In genomic region chr10:126198681-126199080, GRCh38 we compare ENCODE assay signal across 16 cellular contexts.
A peak's percentile ranks its signal among the peaks of the same experiment; 100 is the strongest.
DNase-seq lines count a peak whose midpoint lies in the region; ATAC-seq and TF ChIP-seq lines count a peak whose summit lies in the region.
"Had no signal": no experiment of that assay in that cellular context is flagged by ENCODE, and none has a peak within 500 bp of the region (broad histone marks: within the 10 kb centered on the region; RNA-seq: fewer than 3 reads in every experiment).

No MANE protein-coding gene starts in this region.

- no peak for TF ChIP-seq CTCF in HCT116 (IDR thresholded peaks at IDR 0.05 in 2 of 3, conservative IDR thresholded peaks at IDR 0.05 in 1 of 3; ENCODE audit: borderline replicate concordance in 1 of 3, insufficient read depth in 1 of 3, low read depth in 2 of 3, low read length in 2 of 3)
- no peak for TF ChIP-seq CTCF in fibroblast of the aortic adventitia (IDR thresholded peaks at IDR 0.05; ENCODE audit: insufficient read depth, low read length)
- no peak for TF ChIP-seq CTCF in transverse colon (IDR thresholded peaks at IDR 0.05)

- RAD21 ChIA-PET in HCT116 (lab: Charles Lee; ENCODE audit: low non-redundant PET in 1 of 2, low total read pairs in 2 of 2, uncharacterized antibody in 2 of 2, unreplicated experiment in 2 of 2), result no interaction called here

- POLR2A ChIA-PET in HCT116 (lab: Charles Lee), result no interaction called here

- peak overlapping the region; percentile 49 for H2AFZ ChIP-seq in HCT116 (ENCODE audit: low read depth, low read length, poor library complexity, severe bottlenecking)
- H2AFZ ChIP-seq: GM23338 had no signal

- DNase-seq in HCT116 (ENCODE audit: low read depth, low spot score) (no peak), fibroblast of the aortic adventitia (ENCODE audit: low read depth) (peak; percentile 61), transverse colon (no peak), Right ventricle myocardium inferior (ENCODE audit: missing footprints) (no peak), SKM-1 (lab: John Stamatoyannopoulos, UW; ENCODE audit: unreplicated experiment) (no peak)
- DNase-seq: CD4-positive, alpha-beta memory T cell; DMS79 treated with DMSO at 0.1 percent for 48 hours; GDM1; Kasumi-1; NCI-H1417 treated with DMSO at 0.1 percent for 48 hours; NCI-H1930; NCI-H446; T-helper 1 cell had no signal

- H3K27me3 ChIP-seq in HCT116 (ENCODE audit: insufficient read depth, low read length), result no peaks in the 10 kb centered on the region
- H3K27me3 ChIP-seq in transverse colon, result no peaks in the 10 kb centered on the region

- peak overlapping the region; percentile 39 for H3K4me2 ChIP-seq in HCT116 (ENCODE audit: low read length)
- H3K4me2 ChIP-seq: GM23338 had no signal

- H3K9me2 ChIP-seq in HCT116 (ENCODE audit: insufficient read depth), result no peaks in the 10 kb centered on the region; the same call in 1 of the 2 replicates

- CTCF ChIA-PET in HCT116 (lab: Charles Lee), result no interaction called here

- no peak overlapping the region for H3K9ac ChIP-seq in HCT116 (ENCODE audit: low read length)

- no peaks in the 10 kb centered on the region for H3K9me3 ChIP-seq in HCT116 (ENCODE audit: control insufficient read depth in 1 of 2, insufficient read depth in 1 of 2, low read depth in 1 of 2, low read length in 2 of 2)
- H3K9me3 ChIP-seq in transverse colon, result no peaks in the 10 kb centered on the region

- no peak overlapping the region for H3K27ac ChIP-seq in HCT116 (ENCODE audit: low read depth, low read length)
- no peak overlapping the region for H3K27ac ChIP-seq in transverse colon

- H3K4me3 ChIP-seq in HCT116 (replicated peaks in 1 of 2; ENCODE audit: low read depth in 1 of 2, low read length in 2 of 2) (no peak overlapping the region), fibroblast of the aortic adventitia (ENCODE audit: low read depth, low read length) (no peak overlapping the region), transverse colon (no peak overlapping the region)
- H3K4me3 ChIP-seq: GM23338 had no signal

- H3K79me2 ChIP-seq in HCT116 (ENCODE audit: insufficient read depth, low read length), result no peaks in the 10 kb centered on the region

- no peak for TF ChIP-seq RAD21 in HCT116 (IDR thresholded peaks at IDR 0.05; ENCODE audit: low read depth)

- no peaks in the 10 kb centered on the region for H4K20me1 ChIP-seq in HCT116 (ENCODE audit: insufficient read depth)

- peaks cover 0 to 11% of the 10 kb centered on the region in 2 experiments; a peak in 2 of 4 replicates for H3K4me1 ChIP-seq in HCT116 (ENCODE audit: control insufficient read depth in 1 of 2, insufficient read depth in 2 of 2, low read length in 2 of 2)
- no peaks in the 10 kb centered on the region for H3K4me1 ChIP-seq in transverse colon

- H3K36me3 ChIP-seq in HCT116 (ENCODE audit: control insufficient read depth in 1 of 2, insufficient read depth in 2 of 2, low read length in 2 of 2) (no peaks in the 10 kb centered on the region), transverse colon (no peaks in the 10 kb centered on the region)

- TF ChIP-seq POLR2A in HCT116 (IDR thresholded peaks at IDR 0.05; ENCODE audit: borderline replicate concordance, extremely low read depth, insufficient read depth, insufficient read length) (no peak), transverse colon (IDR thresholded peaks at IDR 0.05) (no peak)

- in situ Hi-C loops in transverse colon (cut with MboI; ENCODE audit: low pct_ligation_motif_present in 1 of 4, low pct_unique_long_range_greater_than_20kb in 1 of 4, low sequenced_read_pairs in 3 of 4), result no loop called here

- no peak for TF ChIP-seq EP300 in transverse colon (IDR thresholded peaks at IDR 0.05; ENCODE audit: low read depth)

- ATAC-seq in HCT116 (no peak), SK-N-SH treated with all-trans-retinoic acid at 6 μM for 48 hours (peak; percentile 41), HG02973 (IDR thresholded peaks at IDR 0.05; ENCODE audit: unreplicated experiment) (no peak), Right ventricle myocardium inferior (no peak)
- ATAC-seq: GM23338 had no signal

- no TSS peak for BruUV-seq in HCT116 (replicated peaks; lab: Mats Ljungman, UMichigan)

- intact Hi-C loops in HCT116 (cut with micrococcal nuclease), result no loop called here
- intact Hi-C loops in transverse colon (cut with DNase I; ENCODE audit: low total_unique reads), result no loop called here
- intact Hi-C loops in Right ventricle myocardium inferior (cut with DNase I), result no loop called here

TF ChIP-seq in HCT116, 20 proteins besides CTCF, POLR2A, EP300 and RAD21:
- no peak for TF ChIP-seq CBX3 (IDR thresholded peaks at IDR 0.05; ENCODE audit: low read depth)
- TF ChIP-seq SIN3A (IDR thresholded peaks at IDR 0.05; ENCODE audit: low read depth), result 0 out of 2 replicates have a peak, but pooled peaks have one; percentile 0

TF ChIP-seq in SK-N-SH treated with all-trans-retinoic acid at 6 μM for 48 hours, 23 proteins besides CTCF, POLR2A, EP300 and RAD21:
- no peak for TF ChIP-seq GLIS3 (CRISPR knock-in tag; IDR thresholded peaks at IDR 0.05)
- TF ChIP-seq RARB (CRISPR knock-in tag; IDR thresholded peaks at IDR 0.05), result no peak
- TF ChIP-seq ARNTL (CRISPR knock-in tag; IDR thresholded peaks at IDR 0.05; ENCODE audit: borderline replicate concordance, low read depth), result no peak
- TF ChIP-seq OSR1 (CRISPR knock-in tag; IDR thresholded peaks at IDR 0.05), result no peak
- no peak for TF ChIP-seq PPARA (CRISPR knock-in tag; IDR thresholded peaks at IDR 0.05; ENCODE audit: borderline replicate concordance)
- no peak for TF ChIP-seq ISL1 (CRISPR knock-in tag; IDR thresholded peaks at IDR 0.05)
- TF ChIP-seq ZNF565 (CRISPR knock-in tag; conservative IDR thresholded peaks at IDR 0.05; ENCODE audit: low read depth), result no peak
- TF ChIP-seq TCF4 (CRISPR knock-in tag; IDR thresholded peaks at IDR 0.05; ENCODE audit: borderline replicate concordance), result no peak
- TF ChIP-seq SNAI2 (CRISPR knock-in tag; IDR thresholded peaks at IDR 0.05), result no peak
- TF ChIP-seq ESRRG (CRISPR knock-in tag; IDR thresholded peaks at IDR 0.05), result no peak
- no peak for TF ChIP-seq ZC3H10 (CRISPR knock-in tag; IDR thresholded peaks at IDR 0.05)
- no peak for TF ChIP-seq ZFP3 (CRISPR knock-in tag; IDR thresholded peaks at IDR 0.05)
- no peak for TF ChIP-seq CSDC2 (CRISPR knock-in tag; IDR thresholded peaks at IDR 0.05)
- TF ChIP-seq CREB5 (CRISPR knock-in tag; IDR thresholded peaks at IDR 0.05; ENCODE audit: low read depth), result no peak
- no peak for TF ChIP-seq TSHZ2 (CRISPR knock-in tag; IDR thresholded peaks at IDR 0.05)
- no peak for TF ChIP-seq PATZ1 (CRISPR knock-in tag; IDR thresholded peaks at IDR 0.05; ENCODE audit: borderline replicate concordance)
- TF ChIP-seq TOX (CRISPR knock-in tag; IDR thresholded peaks at IDR 0.05; ENCODE audit: borderline replicate concordance), result no peak
TF ChIP-seq in SK-N-SH treated with all-trans-retinoic acid at 6 μM for 48 hours: peak in this region for 0.
